ENCODE assay signal across 14 cellular contexts in the genomic region with DNA sequence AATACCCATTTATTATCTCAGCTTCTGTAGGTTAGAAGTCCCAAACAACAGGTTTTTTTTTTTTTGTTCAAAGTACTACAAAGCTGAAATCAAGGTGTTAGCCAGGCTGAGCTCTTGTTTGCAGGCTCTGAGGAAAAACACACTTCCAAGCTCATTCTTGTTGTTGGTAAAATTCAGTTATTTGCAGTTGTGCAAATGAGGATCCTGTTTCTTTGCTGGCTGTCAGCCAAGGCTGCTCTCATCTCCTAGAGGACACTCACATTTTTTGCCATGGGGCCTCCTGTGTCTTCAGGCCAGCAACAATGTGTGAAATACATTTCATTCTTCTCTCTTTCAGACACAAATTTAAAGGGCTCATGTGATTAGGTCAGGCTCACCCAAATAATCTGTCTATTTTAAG.
DNase-seq lines count a peak whose midpoint lies in the region; TF ChIP-seq lines count a peak whose summit lies in the region.
"Had no signal": no experiment of that assay in that cellular context is flagged by ENCODE, and none has a peak within 500 bp of the region (broad histone marks: within the 10 kb centered on the region; RNA-seq: fewer than 3 reads in every experiment).

No MANE protein-coding gene starts in this region.

- H3K27me3 Mint-ChIP-seq in activated T-cell treated with anti-CD3 and anti-CD28 coated beads, Interleukin-2, amount 50 U/mL, for 24 hours: peaks cover 44% of the 10 kb centered on the region
- H3K27me3 Mint-ChIP-seq: activated T-helper 17 cell treated with anti-CD3 and anti-CD28 coated beads, Interleukin-2, amount 50 U/mL, for 72 hours had no signal

- H3K27ac Mint-ChIP-seq in activated T-cell treated with anti-CD3 and anti-CD28 coated beads, Interleukin-2, amount 50 U/mL, for 24 hours: no peak overlapping the region
- H3K27ac Mint-ChIP-seq: activated T-helper 17 cell treated with anti-CD3 and anti-CD28 coated beads, Interleukin-2, amount 50 U/mL, for 72 hours; T-helper 1 cell treated with Interleukin-12 subunit alpha and Interleukin-12 subunit beta and Interleukin-4 antibody, amounts not matched to agents 30 μg/mL and 1 μg/mL, for 36 hours had no signal

- POLR2A ChIA-PET in GM10248 (lab: Yijun Ruan, JAX): no interaction called here

- TF ChIP-seq CTCF in GM10248 (IDR thresholded peaks at IDR 0.05; ENCODE audit: control extremely low read depth, extremely low read depth, low read depth, missing control alignments): no peak

- no peaks in the 10 kb centered on the region for H3K9me3 Mint-ChIP-seq in activated T-cell treated with anti-CD3 and anti-CD28 coated beads, Interleukin-2, amount 50 U/mL, for 24 hours
- H3K9me3 Mint-ChIP-seq: activated T-helper 17 cell treated with anti-CD3 and anti-CD28 coated beads, Interleukin-2, amount 50 U/mL, for 72 hours; T-helper 1 cell treated with Interleukin-12 subunit alpha and Interleukin-12 subunit beta and Interleukin-4 antibody, amounts not matched to agents 30 μg/mL and 1 μg/mL, for 36 hours had no signal

- DNase-seq in COR-L47 (lab: John Stamatoyannopoulos, UW) (peak; percentile 31), LHCN-M2 (ENCODE audit: low read depth) (peak; percentile 25), NCI-H69 (lab: John Stamatoyannopoulos, UW) (peak; percentile 70), fibroblast of gingiva (ENCODE audit: low read depth) (peak; percentile 54), GM10248 (ENCODE audit: extremely low spot score) (no peak), iPS-NIHi7 (ENCODE audit: extremely low spot score) (no peak)
- no peak for DNase-seq in activated T-cell treated with anti-CD3 and anti-CD28 coated beads, Interleukin-2, amount 50 U/mL, for 24 hours
- DNase-seq: activated CD4-positive, alpha-beta T cell treated with anti-CD3 and anti-CD28 coated beads, Interleukin-2, amount 50 U/mL, for 1 hour; Caco-2; hippocampal formation; KG1; small intestine had no signal

- CTCF ChIA-PET in GM10248 (lab: Yijun Ruan, JAX): interaction anchor here (2.6 kb wide), 1 partner anchor 13 kb away, joined by 10 read pairs; no protein-coding TSS in a partner anchor

- H3K4me1 Mint-ChIP-seq in activated T-cell treated with anti-CD3 and anti-CD28 coated beads, Interleukin-2, amount 50 U/mL, for 24 hours (ENCODE audit: low read depth): no peaks in the 10 kb centered on the region
- H3K4me1 Mint-ChIP-seq: activated T-helper 17 cell treated with anti-CD3 and anti-CD28 coated beads, Interleukin-2, amount 50 U/mL, for 72 hours had no signal

- H3K36me3 Mint-ChIP-seq in activated T-cell treated with anti-CD3 and anti-CD28 coated beads, Interleukin-2, amount 50 U/mL, for 24 hours (ENCODE audit: low read depth): no peaks in the 10 kb centered on the region

- H3K4me3 Mint-ChIP-seq in activated T-cell treated with anti-CD3 and anti-CD28 coated beads, Interleukin-2, amount 50 U/mL, for 24 hours: no peak overlapping the region
- H3K4me3 Mint-ChIP-seq: activated T-helper 17 cell treated with anti-CD3 and anti-CD28 coated beads, Interleukin-2, amount 50 U/mL, for 72 hours; T-helper 1 cell treated with Interleukin-12 subunit alpha and Interleukin-12 subunit beta and Interleukin-4 antibody, amounts not matched to agents 30 μg/mL and 1 μg/mL, for 36 hours had no signal

Comparison
In these comparisons a context has a peak if more than half of its experiments do, and no peak if none do; other contexts are left out.
1. DNase-seq: peak in COR-L47 (single experiment), LHCN-M2 (single experiment), NCI-H69 (single experiment) and fibroblast of gingiva (single experiment); none in GM10248 (single experiment), activated T-cell treated with anti-CD3 and anti-CD28 coated beads, Interleukin-2, amount 50 U/mL, for 24 hours (single experiment) and iPS-NIHi7 (single experiment).